9 cellular contexts compared by ENCODE assay signal in genomic region chr1:9573723-9574122, GRCh38. TPM values are rescaled to one million over a fixed set of nuclear protein-coding genes. Genes with fewer than 3 reads are reported as not detected.
DNase-seq lines count a peak whose midpoint lies in the region; ATAC-seq and TF ChIP-seq lines count a peak whose summit lies in the region.
"Had no signal": no experiment of that assay in that cellular context is flagged by ENCODE, and none has a peak within 500 bp of the region (broad histone marks: within the 10 kb centered on the region; RNA-seq: fewer than 3 reads in every experiment).

No MANE protein-coding gene starts in this region.

- H3K36me3 Mint-ChIP-seq in natural killer cell, result no peaks in the 10 kb centered on the region

- no peak overlapping the region for H4K8ac ChIP-seq in trophoblast cell (ENCODE audit: low read depth, low read length)

- H2BK12ac ChIP-seq in trophoblast cell (ENCODE audit: low read length), result no peak overlapping the region

- H2AFZ ChIP-seq in trophoblast cell (ENCODE audit: insufficient read depth, low read length, poor library complexity), result no peak overlapping the region

- no CpG with 5 or more reads among the region's 2 CpGs for WGBS in trophoblast cell (ENCODE audit: extremely low coverage, insufficient coverage, insufficient read length)

- H4K91ac ChIP-seq in trophoblast cell (ENCODE audit: low read depth, low read length), result no peak overlapping the region

- no peak overlapping the region for H3K4me2 ChIP-seq in trophoblast cell (ENCODE audit: low read length)

- H3K4me1 Mint-ChIP-seq in natural killer cell, result no peaks in the 10 kb centered on the region
- H3K4me1 Mint-ChIP-seq: activated CD8-positive, alpha-beta memory T cell treated with anti-CD3 and anti-CD28 coated beads, Interleukin-2, amount 10 ng/mL, durations not matched to agents 7 days and 5 days had no signal

- no peak overlapping the region for H2BK120ac ChIP-seq in trophoblast cell (ENCODE audit: insufficient read depth, low read length, poor library complexity)

- no peak for TF ChIP-seq POLR2A in erythroblast (IDR thresholded peaks at IDR 0.05; ENCODE audit: low read length)

- no peaks in the 10 kb centered on the region for H3K79me2 ChIP-seq in trophoblast cell (ENCODE audit: control insufficient read depth, insufficient read depth, low read length, poor library complexity)

- H3K14ac ChIP-seq in trophoblast cell (ENCODE audit: low read length), result no peak overlapping the region

- H3K27me3 Mint-ChIP-seq in natural killer cell (ENCODE audit: low read depth in 2 of 2), result no peaks in the 10 kb centered on the region
- H3K27me3 Mint-ChIP-seq: activated CD8-positive, alpha-beta memory T cell treated with anti-CD3 and anti-CD28 coated beads, Interleukin-2, amount 10 ng/mL, durations not matched to agents 7 days and 5 days had no signal

- H3K4me1 ChIP-seq in trophoblast cell (ENCODE audit: control insufficient read depth in 1 of 2, insufficient read depth in 2 of 2, low read length in 2 of 2), result no peaks in the 10 kb centered on the region

- H3K27me3 ChIP-seq in trophoblast cell (ENCODE audit: insufficient read depth, low read length), result no peaks in the 10 kb centered on the region

- DNase-seq in GM10266 (ENCODE audit: extremely low spot score) (no peak), NCI-H2227 (lab: John Stamatoyannopoulos, UW; ENCODE audit: unreplicated experiment) (peak; percentile 55), erythroblast (lab: John Stamatoyannopoulos, UW) (peak; percentile 34 to 47), trophoblast cell (peak in 1 of 2 donors; percentile 37), NCI-H524 (lab: John Stamatoyannopoulos, UW) (no peak), omental fat pad (ENCODE audit: low spot score) (no peak), natural killer cell (no peak)
- DNase-seq in activated CD4-positive, alpha-beta T cell treated with anti-CD3 and anti-CD28 coated beads for 4 hours, result no peak
- DNase-seq: activated CD8-positive, alpha-beta memory T cell treated with anti-CD3 and anti-CD28 coated beads, Interleukin-2, amount 10 ng/mL, durations not matched to agents 7 days and 5 days had no signal

- no peak overlapping the region for H3K4me3 ChIP-seq in trophoblast cell (ENCODE audit: low read depth, low read length)

- ATAC-seq in omental fat pad (ENCODE audit: low FRiP score), result no peak
- no peak for ATAC-seq in natural killer cell
- ATAC-seq: activated CD8-positive, alpha-beta memory T cell treated with anti-CD3 and anti-CD28 coated beads, Interleukin-2, amount 10 ng/mL, durations not matched to agents 7 days and 5 days had no signal

- no peak overlapping the region for H3K4ac ChIP-seq in trophoblast cell (ENCODE audit: low read depth, low read length)

- no peak overlapping the region for H3K27ac ChIP-seq in trophoblast cell (ENCODE audit: low read depth, low read length)

- TF ChIP-seq CTCF in GM10266 (IDR thresholded peaks at IDR 0.05; ENCODE audit: control insufficient read depth, insufficient read depth, low read depth, missing control alignments), result peak; percentile 26
- TF ChIP-seq CTCF in omental fat pad (IDR thresholded peaks at IDR 0.05), result no peak
- no peak for TF ChIP-seq CTCF in natural killer cell (IDR thresholded peaks at IDR 0.05)

- H3K4me3 Mint-ChIP-seq in natural killer cell, result no peak overlapping the region
- H3K4me3 Mint-ChIP-seq: activated CD8-positive, alpha-beta memory T cell treated with anti-CD3 and anti-CD28 coated beads, Interleukin-2, amount 10 ng/mL, durations not matched to agents 7 days and 5 days had no signal

- peaks cover 8 to 9% of the 10 kb centered on the region in 2 experiments for H3K36me3 ChIP-seq in trophoblast cell (ENCODE audit: control insufficient read depth in 1 of 2, insufficient read depth in 2 of 2, low read length in 2 of 2)

- no peak overlapping the region for H3K9ac ChIP-seq in trophoblast cell (ENCODE audit: low read length)

- no peaks in the 10 kb centered on the region for H3K9me3 ChIP-seq in trophoblast cell (ENCODE audit: insufficient read depth, low read depth, low read length)

- no peak overlapping the region for H3K18ac ChIP-seq in trophoblast cell (ENCODE audit: low read length)

- no peak overlapping the region for H2AK5ac ChIP-seq in trophoblast cell (ENCODE audit: low read length)

- intact Hi-C loops in natural killer cell (cut with micrococcal nuclease), result loop anchor here (1.0 kb wide), 1 partner anchor 78 kb away; no protein-coding TSS in a partner anchor

- H3K27ac Mint-ChIP-seq in natural killer cell, result no peak overlapping the region
- H3K27ac Mint-ChIP-seq: activated CD8-positive, alpha-beta memory T cell treated with anti-CD3 and anti-CD28 coated beads, Interleukin-2, amount 10 ng/mL, durations not matched to agents 7 days and 5 days had no signal

- H3K79me1 ChIP-seq in trophoblast cell (ENCODE audit: low read length), result no peaks in the 10 kb centered on the region

- H4K12ac ChIP-seq in trophoblast cell (ENCODE audit: low read depth, low read length), result no peak overlapping the region

- peak overlapping the region; percentile 5 for H2BK5ac ChIP-seq in trophoblast cell (ENCODE audit: low read depth, low read length, poor library complexity)

- no peaks in the 10 kb centered on the region for H3K9me3 Mint-ChIP-seq in natural killer cell

- no peak overlapping the region for H3K23ac ChIP-seq in trophoblast cell (ENCODE audit: low read length)

RNA-seq across cellular contexts. Expression of gene TMEM201, which starts 15.0 kb away (rescaled TPM):
- polyA plus RNA-seq in trophoblast cell (2013), result 13.3 and 13.4 TPM in 2 replicates
- total RNA-seq in omental fat pad, result 10 to 100 TPM in 1 of 4 donors, 1 to 10 TPM in 3; 4.5 to 13.1 (median 6.8) TPM
- 10 to 100 TPM in 1 of 3 donors, 1 to 10 TPM in 2; 7.3 to 10.2 (median 8.8) TPM for total RNA-seq in natural killer cell

RNA-seq across cellular contexts. Expression of gene SLC25A33, which starts 34.5 kb away (rescaled TPM):
- polyA plus RNA-seq in trophoblast cell (2013), result 4.8 and 5.0 TPM in 2 replicates
- total RNA-seq in omental fat pad (10 to 100 TPM; 15.6 to 25.8 (median 19.1) TPM), natural killer cell (1 to 10 TPM; 7.0 to 9.0 (median 7.6) TPM)

Comparison
In these comparisons a context has a peak if more than half of its experiments do, and no peak if none do; other contexts are left out.
1. DNase-seq: peak in NCI-H2227 (single experiment) and erythroblast (2 of 2); none in GM10266 (single experiment), NCI-H524 (0 of 2), omental fat pad (single experiment), natural killer cell (single experiment) and activated CD4-positive, alpha-beta T cell treated with anti-CD3 and anti-CD28 coated beads for 4 hours (0 of 2).